ENCODE assay signal across 1 cellular context in genomic region chr12:6551496-6552139, GRCh38.
TF ChIP-seq lines count a peak whose summit lies in the region.

No MANE protein-coding gene starts in this region.

TF ChIP-seq in IMR-90, 13 proteins besides CTCF, POLR2A, EP300 and RAD21:
- TF ChIP-seq BHLHE40 (IDR thresholded peaks at IDR 0.05; ENCODE audit: low read depth, low read length) (peak; percentile 44; the same call in 1 of the 2 replicates), RCOR1 (IDR thresholded peaks at IDR 0.05; ENCODE audit: insufficient replicate concordance, low read length) (peak; percentile 34), SMC3 (IDR thresholded peaks at IDR 0.05; ENCODE audit: low read depth, low read length) (no peak)
